12 cellular contexts compared by ENCODE assay signal in genomic region chr2:147288131-147288530, GRCh38.
DNase-seq lines count a peak whose midpoint lies in the region; ATAC-seq and TF ChIP-seq lines count a peak whose summit lies in the region.
"Had no signal": no experiment of that assay in that cellular context is flagged by ENCODE, and none has a peak within 500 bp of the region (broad histone marks: within the 10 kb centered on the region; RNA-seq: fewer than 3 reads in every experiment).

No MANE protein-coding gene starts in this region.

- H3K4me1 Mint-ChIP-seq in activated CD8-positive, alpha-beta T cell treated with anti-CD3 and anti-CD28 coated beads for 36 hours (ENCODE audit: low read depth) = no peaks in the 10 kb centered on the region
- H3K4me1 Mint-ChIP-seq in natural killer cell = peaks cover 14 to 25% of the 10 kb centered on the region in 2 donors

- H3K27ac Mint-ChIP-seq in activated CD8-positive, alpha-beta T cell treated with anti-CD3 and anti-CD28 coated beads for 36 hours = no peak overlapping the region
- peak overlapping the region; percentile 1 to 61 for H3K27ac Mint-ChIP-seq in natural killer cell

- no peaks in the 10 kb centered on the region for H3K4me1 ChIP-seq in transverse colon

- no peaks in the 10 kb centered on the region for H3K9me3 ChIP-seq in transverse colon

- H3K9me3 Mint-ChIP-seq in activated CD8-positive, alpha-beta T cell treated with anti-CD3 and anti-CD28 coated beads for 36 hours = peaks cover 3% of the 10 kb centered on the region
- no peaks in the 10 kb centered on the region for H3K9me3 Mint-ChIP-seq in natural killer cell

- no peak for TF ChIP-seq CTCF in activated CD8-positive, alpha-beta T cell treated with anti-CD3 and anti-CD28 coated beads for 36 hours (IDR thresholded peaks at IDR 0.05)
- TF ChIP-seq CTCF in natural killer cell (IDR thresholded peaks at IDR 0.05) (peak; percentile 23), transverse colon (IDR thresholded peaks at IDR 0.05) (no peak)

- CTCF ChIA-PET in activated CD8-positive, alpha-beta T cell treated with anti-CD3 and anti-CD28 coated beads for 36 hours (lab: Charles Lee) = no interaction called here

- H3K36me3 ChIP-seq in transverse colon = no peaks in the 10 kb centered on the region

- intact Hi-C loops in activated CD8-positive, alpha-beta T cell treated with anti-CD3 and anti-CD28 coated beads for 36 hours (cut with micrococcal nuclease) = no loop called here
- intact Hi-C loops in natural killer cell (cut with micrococcal nuclease) (loop anchor here (1.0 kb wide), 1 partner anchor 623 kb away; no protein-coding TSS in a partner anchor), transverse colon (cut with DNase I; ENCODE audit: low total_unique reads) (no loop called here)

- no peaks in the 10 kb centered on the region for H3K36me3 Mint-ChIP-seq in activated CD8-positive, alpha-beta T cell treated with anti-CD3 and anti-CD28 coated beads for 36 hours (ENCODE audit: low read depth)
- no peaks in the 10 kb centered on the region for H3K36me3 Mint-ChIP-seq in natural killer cell

- no peaks in the 10 kb centered on the region for H3K27me3 Mint-ChIP-seq in activated CD8-positive, alpha-beta T cell treated with anti-CD3 and anti-CD28 coated beads for 36 hours
- no peaks in the 10 kb centered on the region for H3K27me3 Mint-ChIP-seq in natural killer cell (ENCODE audit: low read depth in 2 of 2)

- TF ChIP-seq POLR2A in transverse colon (IDR thresholded peaks at IDR 0.05) = no peak

- H3K4me3 Mint-ChIP-seq in activated CD8-positive, alpha-beta T cell treated with anti-CD3 and anti-CD28 coated beads for 36 hours = no peak overlapping the region
- no peak overlapping the region for H3K4me3 Mint-ChIP-seq in natural killer cell

- H3K27me3 ChIP-seq in transverse colon = no peaks in the 10 kb centered on the region
- H3K27me3 ChIP-seq: dorsolateral prefrontal cortex had no signal

- TF ChIP-seq EP300 in transverse colon (IDR thresholded peaks at IDR 0.05; ENCODE audit: low read depth) = no peak

- H3K4me3 ChIP-seq in transverse colon = no peak overlapping the region
- H3K4me3 ChIP-seq: dorsolateral prefrontal cortex had no signal

- peak; percentile 19 for DNase-seq in activated naive CD4-positive, alpha-beta T cell treated with Interleukin-2 at 50 U/mL for 16 hours
- no peak for DNase-seq in activated naive CD4-positive, alpha-beta T cell (lab: John Stamatoyannopoulos, UW)
- no peak for DNase-seq in activated CD8-positive, alpha-beta T cell treated with anti-CD3 and anti-CD28 coated beads for 36 hours
- no peak for DNase-seq in natural killer cell
- no peak for DNase-seq in NCI-H2196 (lab: John Stamatoyannopoulos, UW; ENCODE audit: unreplicated experiment)
- DNase-seq in transverse colon = no peak
- DNase-seq: dorsolateral prefrontal cortex, GOT3, midbrain, posterior cingulate gyrus had no signal

- H3K27ac ChIP-seq in transverse colon = no peak overlapping the region
- H3K27ac ChIP-seq: dorsolateral prefrontal cortex had no signal

- ATAC-seq in HG02885 (IDR thresholded peaks at IDR 0.05; ENCODE audit: poor library complexity, unreplicated experiment) = peak; percentile 45
- peak; percentile 68 for ATAC-seq in activated CD8-positive, alpha-beta T cell treated with anti-CD3 and anti-CD28 coated beads for 36 hours
- peak; percentile 72 to 86 (median 82) for ATAC-seq in natural killer cell
- no peak for ATAC-seq in GM19455 (IDR thresholded peaks at IDR 0.05; ENCODE audit: unreplicated experiment)

- in situ Hi-C loops in transverse colon (cut with MboI; ENCODE audit: low pct_ligation_motif_present in 1 of 4, low pct_unique_long_range_greater_than_20kb in 1 of 4, low sequenced_read_pairs in 3 of 4) = no loop called here

- POLR2A ChIA-PET in activated CD8-positive, alpha-beta T cell treated with anti-CD3 and anti-CD28 coated beads for 36 hours (lab: Charles Lee) = no interaction called here
